Comparison of ENCODE assay signal across 19 cellular contexts in the genomic region with DNA sequence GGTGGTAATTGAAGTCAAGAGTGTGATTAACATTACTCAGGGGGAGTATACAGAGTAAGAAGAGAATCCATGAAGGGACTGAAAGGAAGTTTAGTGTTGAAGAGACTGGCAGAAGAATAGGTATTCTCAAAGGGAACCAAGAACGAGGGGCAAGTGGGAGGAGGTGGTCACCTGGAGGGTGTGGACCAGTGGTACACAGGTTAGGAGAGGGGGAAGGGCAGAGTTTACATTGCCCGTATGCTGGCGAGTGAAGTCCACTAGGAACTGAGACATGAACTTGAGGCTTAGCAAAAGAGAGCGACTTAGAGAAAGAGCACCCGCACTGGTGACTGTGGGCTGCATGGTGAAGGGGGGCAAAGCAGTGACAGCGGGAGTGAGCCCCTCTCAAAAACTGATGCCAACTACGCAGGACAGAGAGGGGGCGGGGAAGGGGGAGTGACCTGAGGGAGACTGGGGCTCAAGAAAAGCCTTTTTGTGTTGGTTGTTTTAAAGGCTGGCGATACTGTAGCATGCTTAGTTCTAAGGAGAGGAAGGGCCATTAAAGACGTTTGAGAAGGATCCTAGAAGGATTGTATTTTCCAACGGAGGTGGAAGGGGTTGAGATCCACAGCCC.
"Had no signal": no experiment of that assay in that cellular context is flagged by ENCODE, and none has a peak within 500 bp of the region (broad histone marks: within the 10 kb centered on the region; RNA-seq: fewer than 3 reads in every experiment).

No MANE protein-coding gene starts in this region.

- DNase-seq: activated CD4-positive, alpha-beta T cell treated with anti-CD3 and anti-CD28 coated beads, Interleukin-2, amount 50 U/mL, for 4 hours; activated naive CD4-positive, alpha-beta T cell treated with anti-CD3 and anti-CD28 coated beads for 36 hours; activated naive CD8-positive, alpha-beta T cell treated with anti-CD3 and anti-CD28 coated beads, Interleukin-2, amount 50 U/mL, for 24 hours; aorta; effector memory CD8-positive, alpha-beta T cell; heart left ventricle; islet precursor cell; left ventricle myocardium inferior; mucosa of descending colon; naive thymus-derived CD4-positive, alpha-beta T cell; T-cell; T-helper 9 cell; upper lobe of left lung had no signal

- H3K27ac Mint-ChIP-seq: activated naive CD4-positive, alpha-beta T cell treated with anti-CD3 and anti-CD28 coated beads for 36 hours; activated naive CD8-positive, alpha-beta T cell treated with anti-CD3 and anti-CD28 coated beads, Interleukin-2, amount 50 U/mL, for 24 hours; activated T-helper 17 cell treated with anti-CD3 and anti-CD28 coated beads, Interleukin-2, amount 50 U/mL, for 72 hours; dendritic cell treated with granulocyte-macrophage colony-stimulating factor and Interleukin-4, amounts not matched to agents 40 ng/mL and 50 ng/mL, for 4 days; effector memory CD8-positive, alpha-beta T cell; naive thymus-derived CD4-positive, alpha-beta T cell; stimulated activated naive CD8-positive, alpha-beta T cell treated with anti-CD3 and anti-CD28 coated beads, Interleukin-15, Interleukin-2, amounts not matched to agents 100 ng/mL and 50 ng/mL, for 24 hours; T-cell had no signal

- H3K9me3 Mint-ChIP-seq: activated naive CD4-positive, alpha-beta T cell treated with anti-CD3 and anti-CD28 coated beads for 36 hours; activated naive CD8-positive, alpha-beta T cell treated with anti-CD3 and anti-CD28 coated beads, Interleukin-2, amount 50 U/mL, for 24 hours; activated T-helper 17 cell treated with anti-CD3 and anti-CD28 coated beads, Interleukin-2, amount 50 U/mL, for 72 hours; dendritic cell treated with granulocyte-macrophage colony-stimulating factor and Interleukin-4, amounts not matched to agents 40 ng/mL and 50 ng/mL, for 4 days; effector memory CD8-positive, alpha-beta T cell; naive thymus-derived CD4-positive, alpha-beta T cell; stimulated activated naive CD8-positive, alpha-beta T cell treated with anti-CD3 and anti-CD28 coated beads, Interleukin-15, Interleukin-2, amounts not matched to agents 100 ng/mL and 50 ng/mL, for 24 hours; T-cell had no signal

- H3K36me3 Mint-ChIP-seq: T-cell had no signal

- H3K4me1 Mint-ChIP-seq: activated naive CD8-positive, alpha-beta T cell treated with anti-CD3 and anti-CD28 coated beads, Interleukin-2, amount 50 U/mL, for 24 hours; activated T-helper 17 cell treated with anti-CD3 and anti-CD28 coated beads, Interleukin-2, amount 50 U/mL, for 72 hours; T-cell had no signal

- H3K27ac ChIP-seq: epithelial cell of prostate, heart left ventricle, left ventricle myocardium inferior, upper lobe of left lung had no signal

- H3K36me3 ChIP-seq: heart left ventricle, left ventricle myocardium inferior, upper lobe of left lung had no signal

- H3K9me3 ChIP-seq: heart left ventricle, left ventricle myocardium inferior, mucosa of descending colon, upper lobe of left lung had no signal

- H3K4me1 ChIP-seq: heart left ventricle, left ventricle myocardium inferior, upper lobe of left lung had no signal

- H3K4me3 ChIP-seq: heart left ventricle, left ventricle myocardium inferior, mucosa of descending colon, upper lobe of left lung had no signal

- H3K4me3 Mint-ChIP-seq: activated naive CD4-positive, alpha-beta T cell treated with anti-CD3 and anti-CD28 coated beads for 36 hours; activated naive CD8-positive, alpha-beta T cell treated with anti-CD3 and anti-CD28 coated beads, Interleukin-2, amount 50 U/mL, for 24 hours; activated T-helper 17 cell treated with anti-CD3 and anti-CD28 coated beads, Interleukin-2, amount 50 U/mL, for 72 hours; dendritic cell treated with granulocyte-macrophage colony-stimulating factor and Interleukin-4, amounts not matched to agents 40 ng/mL and 50 ng/mL, for 4 days; effector memory CD8-positive, alpha-beta T cell; naive thymus-derived CD4-positive, alpha-beta T cell; stimulated activated naive CD8-positive, alpha-beta T cell treated with anti-CD3 and anti-CD28 coated beads, Interleukin-15, Interleukin-2, amounts not matched to agents 100 ng/mL and 50 ng/mL, for 24 hours; T-cell had no signal

- ATAC-seq: activated CD4-positive, CD25-positive, alpha-beta regulatory T cell treated with anti-CD3 and anti-CD28 coated beads, Interleukin-2, amount 50 U/mL, for 24 hours; activated naive CD8-positive, alpha-beta T cell treated with anti-CD3 and anti-CD28 coated beads, Interleukin-2, amount 50 U/mL, for 24 hours; activated T-helper 17 cell treated with anti-CD3 and anti-CD28 coated beads, Interleukin-2, amount 50 U/mL, for 72 hours; effector memory CD8-positive, alpha-beta T cell; heart left ventricle; mucosa of descending colon; naive thymus-derived CD4-positive, alpha-beta T cell; sciatic nerve; T-cell had no signal

- H3K27me3 ChIP-seq: upper lobe of left lung had no signal
